26 cellular contexts compared by ENCODE assay signal in the genomic region with DNA sequence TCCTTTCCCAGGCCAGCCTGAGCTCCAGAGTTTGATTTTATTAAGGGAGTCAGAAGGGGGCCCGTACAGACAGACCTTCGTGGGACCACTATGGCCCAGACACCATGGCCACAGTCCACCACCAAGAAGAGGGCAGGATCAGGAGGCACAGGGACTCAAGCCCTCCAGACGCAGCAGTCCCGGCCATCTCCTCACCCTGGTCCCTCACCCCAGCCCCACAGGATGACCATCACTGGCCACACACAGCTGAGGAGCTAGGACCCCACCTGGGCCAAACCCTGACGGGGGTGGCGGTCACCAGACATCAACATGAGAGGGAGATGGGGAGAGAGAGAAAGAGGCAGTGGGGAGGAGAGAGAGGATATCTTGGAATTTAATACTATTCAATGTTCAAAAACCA.
"Had no signal": no experiment of that assay in that cellular context is flagged by ENCODE, and none has a peak within 500 bp of the region (broad histone marks: within the 10 kb centered on the region; RNA-seq: fewer than 3 reads in every experiment).

No MANE protein-coding gene starts in this region.

- H3K27ac Mint-ChIP-seq: effector memory CD8-positive, alpha-beta T cell; immature natural killer cell; naive thymus-derived CD8-positive, alpha-beta T cell; nephron progenitor cell; progenitor cell of endocrine pancreas; stimulated activated naive B cell treated with anti-CD40 and anti-IgM and Interleukin-4, amounts not matched to agents 10 μg/mL and 1 μg/mL and 100 μg/mL, for 72 hours; stimulated activated naive CD8-positive, alpha-beta T cell treated with anti-CD3 and anti-CD28 coated beads, Interleukin-15, Interleukin-2, amounts not matched to agents 100 ng/mL and 50 ng/mL, for 24 hours had no signal

- ATAC-seq: effector memory CD8-positive, alpha-beta T cell; naive thymus-derived CD8-positive, alpha-beta T cell; pancreas; right lobe of liver; stimulated activated naive B cell treated with anti-CD40 and anti-IgM and Interleukin-4, amounts not matched to agents 10 μg/mL and 1 μg/mL and 100 μg/mL, for 72 hours had no signal

- H3K4me3 ChIP-seq: coronary artery, heart right ventricle, pancreas, right lobe of liver, thoracic aorta, tibial nerve, upper lobe of left lung had no signal

- H3K4me1 ChIP-seq: pancreas, right lobe of liver, tibial nerve had no signal

- H3K36me3 ChIP-seq: esophagus squamous epithelium, heart right ventricle, lower lobe of right lung, pancreas, right lobe of liver, thoracic aorta, tibial nerve, upper lobe of left lung had no signal

- H3K27me3 Mint-ChIP-seq: progenitor cell of endocrine pancreas had no signal

- DNase-seq: effector memory CD8-positive, alpha-beta T cell; erythroblast; esophagus squamous epithelium; foreskin melanocyte; glutamatergic neuron; heart right ventricle; hippocampal formation; immature natural killer cell; islet precursor cell; left ventricle myocardium superior; lower lobe of right lung; naive thymus-derived CD8-positive, alpha-beta T cell; nephron progenitor cell; occipital lobe; small intestine; stimulated activated CD4-positive, alpha-beta T cell treated with anti-CD3 and anti-CD28 coated beads, Interleukin-15, amount 100 ng/mL, for 24 hours; stimulated activated CD4-positive, alpha-beta T cell treated with anti-CD3 and anti-CD28 coated beads, Interleukin-2, amount 100 ng/mL, for 48 hours; stimulated activated naive B cell treated with anti-CD40 and anti-IgM and Interleukin-4, amounts not matched to agents 10 μg/mL and 1 μg/mL and 100 μg/mL, for 72 hours; upper lobe of left lung had no signal

- H3K36me3 Mint-ChIP-seq: immature natural killer cell had no signal

- H3K4me3 Mint-ChIP-seq: effector memory CD8-positive, alpha-beta T cell; nephron progenitor cell; stimulated activated naive B cell treated with anti-CD40 and anti-IgM and Interleukin-4, amounts not matched to agents 10 μg/mL and 1 μg/mL and 100 μg/mL, for 72 hours; stimulated activated naive CD8-positive, alpha-beta T cell treated with anti-CD3 and anti-CD28 coated beads, Interleukin-15, Interleukin-2, amounts not matched to agents 100 ng/mL and 50 ng/mL, for 24 hours had no signal

- H3K9me3 ChIP-seq: esophagus squamous epithelium, lower lobe of right lung, pancreas, right lobe of liver, thoracic aorta, tibial nerve had no signal

- H3K9me3 Mint-ChIP-seq: effector memory CD8-positive, alpha-beta T cell; immature natural killer cell; naive thymus-derived CD8-positive, alpha-beta T cell; stimulated activated naive CD8-positive, alpha-beta T cell treated with anti-CD3 and anti-CD28 coated beads, Interleukin-15, Interleukin-2, amounts not matched to agents 100 ng/mL and 50 ng/mL, for 24 hours had no signal

- H3K27ac ChIP-seq: coronary artery, esophagus squamous epithelium, heart right ventricle, lower lobe of right lung, pancreas, right lobe of liver, thoracic aorta, tibial nerve, upper lobe of left lung had no signal

- H3K27me3 ChIP-seq: pancreas, right lobe of liver, upper lobe of left lung had no signal
